ENCODE assay signal across 8 cellular contexts in genomic region chr12:49322708-49323523, GRCh38. TPM values are rescaled to one million over a fixed set of nuclear protein-coding genes. Genes with fewer than 3 reads are reported as not detected.
DNase-seq lines count a peak whose midpoint lies in the region; ATAC-seq and TF ChIP-seq lines count a peak whose summit lies in the region.

Gene TROAP (plus strand): TSS chr12:49323255. CDS start chr12:49323609, 354 bp downstream.

- peak; percentile 98 for DNase-seq in GM04504 (ENCODE audit: low read depth)
- peak; percentile 98 for DNase-seq in HFFc6
- DNase-seq in NAMALWA (ENCODE audit: low spot score): peak; percentile 99
- DNase-seq in SK-MEL-5 (ENCODE audit: low read depth, low spot score): peak; percentile 99
- DNase-seq in activated naive CD4-positive, alpha-beta T cell (lab: John Stamatoyannopoulos, UW): peak; percentile 85 to 93 (median 90)
- peak; percentile 62 to 99 (median 97) for DNase-seq in substantia nigra (lab: John Stamatoyannopoulos, UW)

- ATAC-seq in gastroesophageal sphincter: peak; percentile 99

- H3K36me3 ChIP-seq in gastroesophageal sphincter (no peaks in the 10 kb centered on the region), neutrophil (peaks cover 13% of the 10 kb centered on the region)

- in situ Hi-C loops in SK-MEL-5 (cut with HindIII; ENCODE audit: low pct_unique_long_range_greater_than_20kb, low sequenced_read_pairs): no loop called here

- H3K27me3 Mint-ChIP-seq in HFFc6 (ENCODE audit: insufficient read depth): peaks cover 2% of the 10 kb centered on the region

- no peaks in the 10 kb centered on the region for H3K9me3 Mint-ChIP-seq in HFFc6

- peak within 1 kb of the TSS; percentile 42 to 69 for H3K4me3 ChIP-seq in gastroesophageal sphincter
- H3K4me3 ChIP-seq in neutrophil (ENCODE audit: low read depth in 1 of 2, low read length in 1 of 2): peak within 1 kb of the TSS; percentile 86 to 93

- 0% methylated on average over 14 to 20 of the region's 65 CpGs for WGBS in gastroesophageal sphincter (ENCODE audit: low coverage in 1 of 2), 2 donors

- H3K27me3 ChIP-seq in gastroesophageal sphincter: no peaks in the 10 kb centered on the region
- peaks cover 12% of the 10 kb centered on the region for H3K27me3 ChIP-seq in neutrophil

- TF ChIP-seq CTCF in HFFc6 (IDR thresholded peaks at IDR 0.05) (no peak), gastroesophageal sphincter (IDR thresholded peaks at IDR 0.05) (peak in 1 of 4 experiments; percentile 9), neutrophil (IDR thresholded peaks at IDR 0.05) (peak; percentile 30)

- peak; percentile 21 to 56 for TF ChIP-seq POLR2A in gastroesophageal sphincter (IDR thresholded peaks at IDR 0.05)

- no peaks in the 10 kb centered on the region for H3K9me3 ChIP-seq in gastroesophageal sphincter
- no peaks in the 10 kb centered on the region for H3K9me3 ChIP-seq in neutrophil

- peak within 1 kb of the TSS; percentile 100 for H3K4me3 Mint-ChIP-seq in HFFc6

- H3K4me1 Mint-ChIP-seq in HFFc6 (ENCODE audit: low read depth): peaks cover 26% of the 10 kb centered on the region

- TF ChIP-seq EP300 in gastroesophageal sphincter (IDR thresholded peaks at IDR 0.05): no peak

- H3K4me1 ChIP-seq in gastroesophageal sphincter (peaks cover 0 to 16% (median 10%) of the 10 kb centered on the region in 3 donors), neutrophil (ENCODE audit: control insufficient read depth in 1 of 2, insufficient read depth in 1 of 2, low read depth in 1 of 2, low read length in 1 of 2) (peaks cover 18 to 20% of the 10 kb centered on the region in 2 experiments)

- H3K27ac ChIP-seq in gastroesophageal sphincter (peak within 1 kb of the TSS in 3 of 4 donors; percentile 77 to 80 (median 78)), neutrophil (peak within 1 kb of the TSS; percentile 38), substantia nigra (ENCODE audit: low read depth, low read length, poor library complexity, severe bottlenecking) (no peak within 1 kb of the TSS)

- peak within 1 kb of the TSS; percentile 94 for H3K27ac Mint-ChIP-seq in HFFc6

- peaks cover 8% of the 10 kb centered on the region; the same call in 1 of the 2 replicates for H3K36me3 Mint-ChIP-seq in HFFc6 (ENCODE audit: low read depth)

RNA-seq across cellular contexts. Expression of gene TROAP, which starts in this region (rescaled TPM):
- total RNA-seq in HFFc6 (2021; fragmentation: NEBNext Ultra II Directional; extraction: Animal tissue kit (Norgen Biotek cat#: 25700)): 10 to 100 TPM; 14.1 to 37.4 (median 34.5) TPM
- 17.9 and 28.6 TPM in 2 replicates for total RNA-seq in SK-MEL-5 (2014; rRNA removed; shearing (Covaris generic))
- 28.9 and 38.2 TPM in 2 replicates for polyA plus RNA-seq in SK-MEL-5 (2015; cell fraction: cytosol; rRNA removed)
- polyA plus RNA-seq in SK-MEL-5 (2015; cell fraction: nucleus; rRNA removed): 113 and 141 TPM in 2 replicates
- total RNA-seq in gastroesophageal sphincter: under 1 TPM in 1 of 4 donors, not detected in 3; 0.22 TPM

Comparison
In these comparisons a context has a peak if more than half of its experiments do, and no peak if none do; other contexts are left out.
1. RNA of gene TROAP (total RNA-seq): 14.1 to 37.4 TPM in HFFc6 and 17.9 to 28.6 TPM in SK-MEL-5; 0.22 TPM in gastroesophageal sphincter; every median in the first group is over 10 times any median in the second.
2. Peak in ATAC-seq, H3K4me3 ChIP-seq and H3K27ac ChIP-seq in gastroesophageal sphincter; RNA of the gene not detected or under 1 TPM.
3. Peak in every context shown above with its lines, with median percentiles within 50 percentile points of each other: DNase-seq.